In the genomic region with DNA sequence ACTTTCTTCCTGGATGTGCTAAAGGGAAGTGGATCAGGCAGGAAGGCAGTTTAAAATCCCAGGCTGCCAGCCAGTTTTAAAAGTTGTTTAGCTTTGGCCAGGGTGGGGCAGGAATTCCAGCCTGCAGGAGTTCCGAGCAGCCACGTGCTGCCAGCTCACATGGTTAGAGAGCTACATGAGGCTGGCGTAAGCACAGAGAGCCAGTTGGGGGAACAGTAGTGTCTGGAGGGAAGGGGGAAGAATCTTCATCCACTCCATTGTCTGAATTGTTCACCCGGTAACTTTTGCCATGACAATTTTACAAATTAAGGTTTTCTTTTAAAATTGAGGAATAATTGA, we compare ENCODE assay signal across 8 cellular contexts. TPM values are rescaled to one million over a fixed set of nuclear protein-coding genes. Genes with fewer than 3 reads are reported as not detected.
A peak's percentile ranks its signal among the peaks of the same experiment; 100 is the strongest.
DNase-seq lines count a peak whose midpoint lies in the region; ATAC-seq and TF ChIP-seq lines count a peak whose summit lies in the region.

No MANE protein-coding gene starts in this region.

- peak overlapping the region; percentile 92 for H3K18ac ChIP-seq in IMR-90 (ENCODE audit: low read depth, low read length)

- H2BK15ac ChIP-seq in IMR-90 (ENCODE audit: low read depth, low read length) = peak overlapping the region; percentile 96; the same call in 2 of the 3 replicates

- peak overlapping the region; percentile 97 for H3K4ac ChIP-seq in IMR-90 (ENCODE audit: low read depth, low read length)

- H2BK20ac ChIP-seq in IMR-90 (ENCODE audit: low read depth, low read length) = peak overlapping the region; percentile 99

- H2AK5ac ChIP-seq in IMR-90 (ENCODE audit: low read depth, low read length) = peak overlapping the region; percentile 98

- H4K20me1 ChIP-seq in IMR-90 (ENCODE audit: insufficient read depth, low read length) = no peaks in the 10 kb centered on the region

- peak overlapping the region; percentile 95 for H2BK5ac ChIP-seq in IMR-90 (ENCODE audit: low read depth, low read length, poor library complexity, severe bottlenecking)

- peak overlapping the region; percentile 90 for H3K56ac ChIP-seq in IMR-90 (ENCODE audit: extremely low read depth, insufficient read depth, low read length)

- H3K4me3 Mint-ChIP-seq in stimulated activated naive B cell treated with anti-CD40 and anti-IgM and Interleukin-4, amounts not matched to agents 10 μg/mL and 1 μg/mL and 100 μg/mL, for 72 hours = no peak overlapping the region

- peaks cover 23 to 37% of the 10 kb centered on the region in 2 donors for H3K4me1 Mint-ChIP-seq in stimulated activated naive B cell treated with anti-CD40 and anti-IgM and Interleukin-4, amounts not matched to agents 10 μg/mL and 1 μg/mL and 100 μg/mL, for 72 hours

- no peak overlapping the region for H3K4me3 ChIP-seq in BJ (ENCODE audit: low read depth, low read length)
- H3K4me3 ChIP-seq in IMR-90 (ENCODE audit: insufficient read depth, low read depth, low read length) = no peak overlapping the region

- TF ChIP-seq POLR2A in IMR-90 (IDR thresholded peaks at IDR 0.05; ENCODE audit: low read depth, low read length) = no peak; the same call in 1 of the 2 replicates

- H3K9me3 ChIP-seq in IMR-90 (ENCODE audit: control insufficient read depth, insufficient read depth, low read length) = no peaks in the 10 kb centered on the region

- peak; percentile 86 for DNase-seq in BJ (ENCODE audit: low read depth)
- peak; percentile 92 for DNase-seq in IMR-90
- peak; percentile 92 for DNase-seq in astrocyte of the hippocampus (ENCODE audit: low read depth, low spot score)
- DNase-seq in inferior parietal cortex (ENCODE audit: extremely low spot score) = peak; percentile 31
- no peak for DNase-seq in stimulated activated naive B cell treated with anti-CD40 and anti-IgM and Interleukin-4, amounts not matched to agents 10 μg/mL and 1 μg/mL and 100 μg/mL, for 72 hours
- no peak for DNase-seq in stimulated activated naive CD4-positive, alpha-beta T cell (lab: John Stamatoyannopoulos, UW)
- no peak for DNase-seq in SKM-1 treated with dmso at 0.1 percent for 144 hours (lab: John Stamatoyannopoulos, UW; ENCODE audit: unreplicated experiment)

- WGBS in IMR-90 (ENCODE audit: extremely low coverage in 2 of 2, insufficient read length in 1 of 2), 2 experiments = no CpG with 5 or more reads among the region's 4 CpGs

- H3K36me3 ChIP-seq in BJ (ENCODE audit: control insufficient read depth, insufficient read depth, low read length) (peaks cover 13% of the 10 kb centered on the region), IMR-90 (ENCODE audit: control insufficient read depth, insufficient read depth, low read length) (peaks cover 31% of the 10 kb centered on the region)

- no peak for TF ChIP-seq RAD21 in IMR-90 (IDR thresholded peaks at IDR 0.05; ENCODE audit: low read length)

- peaks cover 14 to 64% of the 10 kb centered on the region in 2 experiments for H3K79me1 ChIP-seq in IMR-90 (ENCODE audit: low read depth in 1 of 2, low read length in 2 of 2)

- peak overlapping the region; percentile 99 for H4K91ac ChIP-seq in IMR-90 (ENCODE audit: insufficient read depth, low read depth, low read length)

- peaks cover 33% of the 10 kb centered on the region for H3K4me1 ChIP-seq in IMR-90 (ENCODE audit: control insufficient read depth, insufficient read depth, low read length)

- POLR2A ChIA-PET in BJ (lab: Charles Lee) (no interaction called here), IMR-90 (lab: Charles Lee; ENCODE audit: unreplicated experiment) (no interaction called here)

- H3K27ac Mint-ChIP-seq in stimulated activated naive B cell treated with anti-CD40 and anti-IgM and Interleukin-4, amounts not matched to agents 10 μg/mL and 1 μg/mL and 100 μg/mL, for 72 hours = peak overlapping the region; percentile 14

- peak overlapping the region; percentile 48 for H3K9ac ChIP-seq in IMR-90 (ENCODE audit: low read depth, low read length)

- intact Hi-C loops in IMR-90 (cut with micrococcal nuclease) = no loop called here

- peak overlapping the region; percentile 97 for H2AK9ac ChIP-seq in IMR-90 (replicated peaks; ENCODE audit: low read depth, low read length, poor library complexity)

- dilution Hi-C loops in IMR-90 (cut with HindIII; ENCODE audit: low sequenced_read_pairs, unreplicated experiment) = no loop called here

- H3K23ac ChIP-seq in IMR-90 (ENCODE audit: low read depth, low read length) = peak overlapping the region; percentile 94; the same call in 1 of the 2 replicates

- no peaks in the 10 kb centered on the region for H3K9me3 Mint-ChIP-seq in stimulated activated naive B cell treated with anti-CD40 and anti-IgM and Interleukin-4, amounts not matched to agents 10 μg/mL and 1 μg/mL and 100 μg/mL, for 72 hours

- BruUV-seq in IMR-90 (replicated peaks; lab: Mats Ljungman, UMichigan) = no TSS peak

- ATAC-seq in IMR-90 (ENCODE audit: low read depth) = peak; percentile 42
- ATAC-seq in stimulated activated naive B cell treated with anti-CD40 and anti-IgM and Interleukin-4, amounts not matched to agents 10 μg/mL and 1 μg/mL and 100 μg/mL, for 72 hours (replicated peaks) = no peak
- ATAC-seq in GM21423 (IDR thresholded peaks at IDR 0.05; ENCODE audit: unreplicated experiment) = no peak

- CTCF ChIA-PET in BJ (lab: Yijun Ruan, JAX) = interaction anchor here (0.8 kb wide), 2 partner anchors 16 to 130 kb away, joined by 3 to 4 read pairs; no protein-coding TSS in a partner anchor
- CTCF ChIA-PET in IMR-90 (lab: Yijun Ruan, JAX) = no interaction called here

- H4K5ac ChIP-seq in IMR-90 (ENCODE audit: low read depth, low read length) = peak overlapping the region; percentile 100

- H3K27me3 ChIP-seq in BJ (ENCODE audit: control insufficient read depth, insufficient read depth, low read length) = no peaks in the 10 kb centered on the region
- H3K27me3 ChIP-seq in IMR-90 (ENCODE audit: control insufficient read depth, insufficient read depth, low read length) = no peaks in the 10 kb centered on the region

- peaks cover 24% of the 10 kb centered on the region for H3K9me1 ChIP-seq in IMR-90 (ENCODE audit: insufficient read depth, low read length)

- H3K27ac ChIP-seq in IMR-90 (ENCODE audit: insufficient read depth, low read length) = peak overlapping the region; percentile 96

- peak overlapping the region; percentile 92 to 97 for H4K8ac ChIP-seq in IMR-90 (ENCODE audit: low read depth in 2 of 2, low read length in 2 of 2)

- peak overlapping the region; percentile 79 for H2AFZ ChIP-seq in IMR-90 (replicated peaks; ENCODE audit: low read length, poor library complexity)

- peaks cover 18 to 23% of the 10 kb centered on the region in 2 donors for H3K36me3 Mint-ChIP-seq in stimulated activated naive B cell treated with anti-CD40 and anti-IgM and Interleukin-4, amounts not matched to agents 10 μg/mL and 1 μg/mL and 100 μg/mL, for 72 hours

- in situ Hi-C loops in IMR-90 (cut with MboI; ENCODE audit: low sequenced_read_pairs) = no loop called here

- no peaks in the 10 kb centered on the region for H3K27me3 Mint-ChIP-seq in stimulated activated naive B cell treated with anti-CD40 and anti-IgM and Interleukin-4, amounts not matched to agents 10 μg/mL and 1 μg/mL and 100 μg/mL, for 72 hours

- H2BK120ac ChIP-seq in IMR-90 (ENCODE audit: low read depth, low read length) = peak overlapping the region; percentile 95

- H3K4me2 ChIP-seq in IMR-90 (ENCODE audit: low read depth, low read length) = no peak overlapping the region

- 0 out of 2 replicates have a peak, but pooled peaks have one; percentile 8 for TF ChIP-seq CTCF in BJ (IDR thresholded peaks at IDR 0.05; ENCODE audit: insufficient read depth, low read depth, low read length)
- TF ChIP-seq CTCF in IMR-90 (conservative IDR thresholded peaks at IDR 0.05; ENCODE audit: low read depth, low read length) = no peak

- peak overlapping the region; percentile 98 for H3K14ac ChIP-seq in IMR-90 (replicated peaks; ENCODE audit: low read depth, low read length)

RNA-seq across cellular contexts. Expression of a gene that starts 12.0 kb away (rescaled TPM):
- polyA plus RNA-seq in BJ (2011; rRNA removed) = 41.8 and 68.1 TPM in 2 replicates
- polyA minus RNA-seq in BJ (2011; rRNA and poly(A)+ RNA removed) = 28.0 and 36.5 TPM in 2 replicates
- 14.5 and 14.7 TPM in 2 replicates for total RNA-seq in IMR-90 (2012; rRNA removed)
- 50.5 and 59.8 TPM in 2 replicates for polyA plus RNA-seq in IMR-90 (2012; rRNA removed)
- polyA plus RNA-seq in IMR-90 (2012; cell fraction: cytosol; rRNA removed) = 35.2 and 48.2 TPM in 2 replicates
- 165 TPM in 2 replicates for polyA plus RNA-seq in IMR-90 (2012; cell fraction: nucleus; rRNA removed; ENCODE audit: low replicate concordance)

RNA-seq across cellular contexts. Expression of a gene that starts 12.2 kb away (rescaled TPM):
- polyA plus RNA-seq in BJ (2011; rRNA removed) (7.5 and 12.2 TPM in 2 replicates), IMR-90 (2012; rRNA removed) (10.1 and 12.5 TPM in 2 replicates)
- polyA minus RNA-seq in BJ (2011; rRNA and poly(A)+ RNA removed) = 11.4 and 11.7 TPM in 2 replicates
- total RNA-seq in IMR-90 (2012; rRNA removed) = 11.4 and 11.7 TPM in 2 replicates
- polyA plus RNA-seq in IMR-90 (2012; cell fraction: cytosol; rRNA removed) = 10.6 and 20.2 TPM in 2 replicates
- polyA plus RNA-seq in IMR-90 (2012; cell fraction: nucleus; rRNA removed; ENCODE audit: low replicate concordance) = 6.5 and 12.1 TPM in 2 replicates

RNA-seq across cellular contexts. Expression of a gene that starts 21.6 kb away (rescaled TPM):
- polyA plus RNA-seq in BJ (2011; rRNA removed) = 31.0 and 47.5 TPM in 2 replicates
- polyA minus RNA-seq in BJ (2011; rRNA and poly(A)+ RNA removed) = 33.9 and 42.5 TPM in 2 replicates
- 59.1 and 72.2 TPM in 2 replicates for total RNA-seq in IMR-90 (2012; rRNA removed)
- polyA plus RNA-seq in IMR-90 (2012; rRNA removed) = 45.7 and 49.3 TPM in 2 replicates
- 37.2 and 44.3 TPM in 2 replicates for polyA plus RNA-seq in IMR-90 (2012; cell fraction: cytosol; rRNA removed)
- 18.7 and 35.4 TPM in 2 replicates for polyA plus RNA-seq in IMR-90 (2012; cell fraction: nucleus; rRNA removed; ENCODE audit: low replicate concordance)

RNA-seq across cellular contexts. Expression of a gene that starts 26.9 kb away (rescaled TPM):
- 0.07 and 0.17 TPM in 2 replicates for polyA plus RNA-seq in BJ (2011; rRNA removed)
- polyA minus RNA-seq in BJ (2011; rRNA and poly(A)+ RNA removed) = not detected in 2 replicates
- under 0.01 TPM in 1 of 2 replicates, not detected in the other for total RNA-seq in IMR-90 (2012; rRNA removed)
- polyA plus RNA-seq in IMR-90 (2012; rRNA removed) = 0.15 and 0.26 TPM in 2 replicates
- 0.30 and 0.54 TPM in 2 replicates for polyA plus RNA-seq in IMR-90 (2012; cell fraction: cytosol; rRNA removed)
- polyA plus RNA-seq in IMR-90 (2012; cell fraction: nucleus; rRNA removed; ENCODE audit: low replicate concordance) = 0.58 and 0.99 TPM in 2 replicates

RNA-seq across cellular contexts. Expression of a gene that starts 38.5 kb away (rescaled TPM):
- polyA plus RNA-seq in BJ (2011; rRNA removed) (14.8 and 17.4 TPM in 2 replicates), IMR-90 (2012; rRNA removed) (15.5 and 15.6 TPM in 2 replicates)
- polyA minus RNA-seq in BJ (2011; rRNA and poly(A)+ RNA removed) = 31.2 and 32.9 TPM in 2 replicates
- 10.3 and 10.4 TPM in 2 replicates for total RNA-seq in IMR-90 (2012; rRNA removed)
- polyA plus RNA-seq in IMR-90 (2012; cell fraction: cytosol; rRNA removed) = 6.2 and 8.4 TPM in 2 replicates
- 28.7 and 31.3 TPM in 2 replicates for polyA plus RNA-seq in IMR-90 (2012; cell fraction: nucleus; rRNA removed; ENCODE audit: low replicate concordance)

Comparison
In these comparisons a context has a peak if more than half of its experiments do, and no peak if none do; other contexts are left out.
1. DNase-seq: peak in BJ (single experiment), IMR-90 (single experiment), astrocyte of the hippocampus (single experiment) and inferior parietal cortex (single experiment); none in stimulated activated naive B cell treated with anti-CD40 and anti-IgM and Interleukin-4, amounts not matched to agents 10 μg/mL and 1 μg/mL and 100 μg/mL, for 72 hours (single experiment), stimulated activated naive CD4-positive, alpha-beta T cell (0 of 6) and SKM-1 treated with dmso at 0.1 percent for 144 hours (single experiment).